ENCODE assay signal across 27 cellular contexts in genomic region chr1:113507552-113508214, GRCh38.
"Had no signal": no experiment of that assay in that cellular context is flagged by ENCODE, and none has a peak within 500 bp of the region (broad histone marks: within the 10 kb centered on the region; RNA-seq: fewer than 3 reads in every experiment).

No MANE protein-coding gene starts in this region.

- H3K4me3 Mint-ChIP-seq: mesothelial cell of epicardium; naive thymus-derived CD4-positive, alpha-beta T cell; natural killer cell treated with Interleukin-12 subunit alpha and Interleukin-12 subunit beta and Interleukin-15 and Interleukin-18, amount 100 ng/mL, for 72 hours; stimulated activated effector memory CD8-positive, alpha-beta T cell treated with anti-CD3 and anti-CD28 coated beads, Interleukin-12 subunit alpha, Interleukin-12 subunit beta, amount 100 ng/mL, for 72 hours; stimulated activated naive CD8-positive, alpha-beta T cell treated with anti-CD3 and anti-CD28 coated beads, Interleukin-15, amount 100 ng/mL, for 72 hours had no signal

- H3K27ac Mint-ChIP-seq: mesothelial cell of epicardium; naive thymus-derived CD4-positive, alpha-beta T cell; natural killer cell treated with Interleukin-12 subunit alpha and Interleukin-12 subunit beta and Interleukin-15 and Interleukin-18, amount 100 ng/mL, for 72 hours; stimulated activated effector memory CD8-positive, alpha-beta T cell treated with anti-CD3 and anti-CD28 coated beads, Interleukin-12 subunit alpha, Interleukin-12 subunit beta, amount 100 ng/mL, for 72 hours; stimulated activated naive CD8-positive, alpha-beta T cell treated with anti-CD3 and anti-CD28 coated beads, Interleukin-15, amount 100 ng/mL, for 72 hours had no signal

- H3K27ac ChIP-seq: heart right ventricle, left ventricle myocardium inferior, ovary, psoas muscle, right atrium auricular region, sigmoid colon, spleen, testis, thyroid gland, upper lobe of left lung, vagina had no signal

- H3K27me3 ChIP-seq: heart right ventricle, ovary, right atrium auricular region, sigmoid colon, spleen, testis, thyroid gland, transverse colon, upper lobe of left lung, vagina had no signal

- DNase-seq: heart right ventricle; hippocampal formation; kidney glomerular epithelial cell; left cardiac atrium; left ventricle myocardium inferior; naive thymus-derived CD4-positive, alpha-beta T cell; ovary; posterior cingulate gyrus; psoas muscle; sigmoid colon; spleen; stimulated activated CD4-positive, alpha-beta T cell treated with anti-CD3 and anti-CD28 coated beads, Interleukin-4, amount 100 ng/mL, for 24 hours; stimulated activated naive CD4-positive, alpha-beta T cell treated with Interleukin-2 at 50 U/mL for 16 hours; stimulated activated naive CD8-positive, alpha-beta T cell treated with anti-CD3 and anti-CD28 coated beads, Interleukin-15, amount 100 ng/mL, for 72 hours; substantia nigra; testis; thyroid gland; transverse colon; upper lobe of left lung had no signal

- H3K9me3 ChIP-seq: ovary, testis, thyroid gland had no signal

- H3K4me3 ChIP-seq: heart right ventricle, left ventricle myocardium inferior, lung, ovary, psoas muscle, right atrium auricular region, sigmoid colon, spleen, testis, thyroid gland, transverse colon, upper lobe of left lung, vagina had no signal

- H3K4me1 ChIP-seq: left ventricle myocardium inferior, psoas muscle, right atrium auricular region, sigmoid colon, spleen, testis, upper lobe of left lung, vagina had no signal

- H3K27me3 Mint-ChIP-seq: naive thymus-derived CD4-positive, alpha-beta T cell; stimulated activated naive CD8-positive, alpha-beta T cell treated with anti-CD3 and anti-CD28 coated beads, Interleukin-15, amount 100 ng/mL, for 72 hours had no signal

- H3K36me3 ChIP-seq: heart right ventricle, left ventricle myocardium inferior, ovary, right atrium auricular region, sigmoid colon, spleen, thyroid gland, transverse colon, upper lobe of left lung, vagina had no signal

- FAIRE-seq: keratinocyte, small intestine had no signal

- H3K36me3 Mint-ChIP-seq: stimulated activated effector memory CD8-positive, alpha-beta T cell treated with anti-CD3 and anti-CD28 coated beads, Interleukin-12 subunit alpha, Interleukin-12 subunit beta, amount 100 ng/mL, for 72 hours had no signal

- H3K4me1 Mint-ChIP-seq: mesothelial cell of epicardium; stimulated activated effector memory CD8-positive, alpha-beta T cell treated with anti-CD3 and anti-CD28 coated beads, Interleukin-12 subunit alpha, Interleukin-12 subunit beta, amount 100 ng/mL, for 72 hours; stimulated activated naive CD8-positive, alpha-beta T cell treated with anti-CD3 and anti-CD28 coated beads, Interleukin-15, amount 100 ng/mL, for 72 hours had no signal

- ATAC-seq: heart right ventricle; left cardiac atrium; naive thymus-derived CD4-positive, alpha-beta T cell; natural killer cell treated with Interleukin-12 subunit alpha and Interleukin-12 subunit beta and Interleukin-15 and Interleukin-18, amount 100 ng/mL, for 72 hours; psoas muscle; stimulated activated effector memory CD8-positive, alpha-beta T cell treated with anti-CD3 and anti-CD28 coated beads, Interleukin-12 subunit alpha, Interleukin-12 subunit beta, amount 100 ng/mL, for 72 hours; stimulated activated naive CD8-positive, alpha-beta T cell treated with anti-CD3 and anti-CD28 coated beads, Interleukin-15, amount 100 ng/mL, for 72 hours had no signal

- H3K9me3 Mint-ChIP-seq: stimulated activated effector memory CD8-positive, alpha-beta T cell treated with anti-CD3 and anti-CD28 coated beads, Interleukin-12 subunit alpha, Interleukin-12 subunit beta, amount 100 ng/mL, for 72 hours had no signal
